ENCODE assay signal across 18 cellular contexts in genomic region chr22:16699336-16699735, GRCh38.
DNase-seq lines count a peak whose midpoint lies in the region; ATAC-seq and TF ChIP-seq lines count a peak whose summit lies in the region.
"Had no signal": no experiment of that assay in that cellular context is flagged by ENCODE, and none has a peak within 500 bp of the region (broad histone marks: within the 10 kb centered on the region; RNA-seq: fewer than 3 reads in every experiment).

No MANE protein-coding gene starts in this region.

- H3K4me1 ChIP-seq in BLaER1 treated with 17β-estradiol and CSF1 and Interleukin-3, amounts not matched to agents 10 nM and 100 nM = peaks cover 0 to 23% (median 20%) of the 10 kb centered on the region in 10 experiments; a peak in 17 of 20 replicates
- H3K4me1 ChIP-seq in MM.1S (ENCODE audit: low read length) = no peaks in the 10 kb centered on the region

- H4K20me1 ChIP-seq in BLaER1 treated with 17β-estradiol and CSF1 and Interleukin-3, amounts not matched to agents 10 nM and 100 nM = no peaks in the 10 kb centered on the region
- H4K20me1 ChIP-seq in MM.1S (ENCODE audit: insufficient read depth, low read length) = no peaks in the 10 kb centered on the region

- no peaks in the 10 kb centered on the region for H3K9me2 ChIP-seq in MM.1S (replicated peaks; ENCODE audit: insufficient read depth, low read length)

- no peak overlapping the region for H2AFZ ChIP-seq in MM.1S (ENCODE audit: low read length)

- DNase-seq in NAMALWA (ENCODE audit: low spot score) = peak; percentile 48
- peak; percentile 27 for DNase-seq in kidney tubule cell (ENCODE audit: low spot score)
- no peak for DNase-seq in NCI-H1048 (lab: John Stamatoyannopoulos, UW)
- no peak for DNase-seq in NCI-H748 treated with DMSO at 0.1 percent for 48 hours (lab: John Stamatoyannopoulos, UW)
- no peak for DNase-seq in MM.1S
- DNase-seq: 8988T; C1 segment of cervical spinal cord; CD4-positive, CD25-positive, alpha-beta regulatory T cell; CD8-positive, alpha-beta memory T cell; COR-L47; DMS153; DMS79; GF-D8; H9; IMR-90; KBM-7 had no signal

- H3K9ac ChIP-seq in BLaER1 treated with 17β-estradiol and CSF1 and Interleukin-3, amounts not matched to agents 10 nM and 100 nM = 0 out of 22 replicates have a peak overlapping the region, but pooled peaks of 1 of the 11 experiments have one; percentile 25
- no peak overlapping the region for H3K9ac ChIP-seq in MM.1S (ENCODE audit: low read length)

- no peak overlapping the region for H3K4me3 ChIP-seq in BLaER1 treated with 17β-estradiol and CSF1 and Interleukin-3, amounts not matched to agents 10 nM and 100 nM
- H3K4me3 ChIP-seq in MM.1S (ENCODE audit: low read length) = no peak overlapping the region

- H3K4me2 ChIP-seq in BLaER1 treated with 17β-estradiol and CSF1 and Interleukin-3, amounts not matched to agents 10 nM and 100 nM = peak overlapping the region in 10 of 11 experiments; percentile 27 to 80 (median 71); a peak in 19 of 22 replicates
- no peak overlapping the region for H3K4me2 ChIP-seq in MM.1S (ENCODE audit: low read depth, low read length)

- H3K27ac ChIP-seq in BLaER1 treated with 17β-estradiol and CSF1 and Interleukin-3, amounts not matched to agents 10 nM and 100 nM = peak overlapping the region in 3 of 11 experiments; percentile 43 to 58 (median 56); a peak in 7 of 22 replicates
- no peak overlapping the region for H3K27ac ChIP-seq in MM.1S (ENCODE audit: low read length)

- H3K9me3 ChIP-seq in BLaER1 treated with 17β-estradiol and CSF1 and Interleukin-3, amounts not matched to agents 10 nM and 100 nM (replicated peaks in 1 of 11) = no peaks in the 10 kb centered on the region
- H3K9me3 ChIP-seq in MM.1S (replicated peaks; ENCODE audit: insufficient read depth, low read length) = no peaks in the 10 kb centered on the region

- H3F3A ChIP-seq in MM.1S (ENCODE audit: insufficient read depth, low read length) = no peaks in the 10 kb centered on the region

- no peak for ATAC-seq in GM21717 (IDR thresholded peaks at IDR 0.05; ENCODE audit: unreplicated experiment)

- H3K79me2 ChIP-seq in MM.1S (ENCODE audit: low read length) = no peaks in the 10 kb centered on the region

- no peak for TF ChIP-seq CTCF in MM.1S (IDR thresholded peaks at IDR 0.05; ENCODE audit: low read length)

- H3K27me3 ChIP-seq in BLaER1 treated with 17β-estradiol and CSF1 and Interleukin-3, amounts not matched to agents 10 nM and 100 nM = no peaks in the 10 kb centered on the region
- H3K27me3 ChIP-seq in MM.1S (replicated peaks; ENCODE audit: insufficient read depth, low read length) = no peaks in the 10 kb centered on the region

- no peaks in the 10 kb centered on the region for H3K36me3 ChIP-seq in BLaER1 treated with 17β-estradiol and CSF1 and Interleukin-3, amounts not matched to agents 10 nM and 100 nM
- H3K36me3 ChIP-seq in MM.1S (replicated peaks; ENCODE audit: insufficient read depth, low read length) = no peaks in the 10 kb centered on the region

Comparison
In these comparisons a context has a peak if more than half of its experiments do, and no peak if none do; other contexts are left out.
1. DNase-seq: peak in NAMALWA (single experiment) and kidney tubule cell (single experiment); none in NCI-H1048 (single experiment), NCI-H748 treated with DMSO at 0.1 percent for 48 hours (single experiment) and MM.1S (single experiment).